15 cellular contexts compared by ENCODE assay signal in genomic region chrX:52896438-52896837, GRCh38. TPM values are rescaled to one million over a fixed set of nuclear protein-coding genes. Genes with fewer than 3 reads are reported as not detected.
A peak's percentile ranks its signal among the peaks of the same experiment; 100 is the strongest.
DNase-seq lines count a peak whose midpoint lies in the region; ATAC-seq lines count a peak whose summit lies in the region.
"Not testable (repeated sequence)": the region's sequence is repeated elsewhere in the genome, so short reads cannot be mapped to it uniquely, and the experiment has no call there.
"Had no signal": no experiment of that assay in that cellular context is flagged by ENCODE, and none has a peak within 500 bp of the region (broad histone marks: within the 10 kb centered on the region; RNA-seq: fewer than 3 reads in every experiment).

No MANE protein-coding gene starts in this region.

- not testable (repeated sequence) for DNase-seq in activated CD8-positive, alpha-beta T cell treated with anti-CD3 and anti-CD28 coated beads, Interleukin-2, amount 10 ng/mL, durations not matched to agents 7 days and 5 days; naive B cell

- not testable (repeated sequence) for H3K36me3 Mint-ChIP-seq in activated CD8-positive, alpha-beta T cell treated with anti-CD3 and anti-CD28 coated beads, Interleukin-2, amount 10 ng/mL, durations not matched to agents 7 days and 5 days (ENCODE audit: low read depth); naive B cell

- ATAC-seq in GM18499 (IDR thresholded peaks at IDR 0.05; ENCODE audit: insufficient read depth, unreplicated experiment): peak; percentile 2
- peak; percentile 22 for ATAC-seq in GM19023 (IDR thresholded peaks at IDR 0.05; ENCODE audit: unreplicated experiment)
- peak; percentile 30 for ATAC-seq in GM21390 (IDR thresholded peaks at IDR 0.05; ENCODE audit: unreplicated experiment)
- peak; percentile 21 for ATAC-seq in HG02610 (IDR thresholded peaks at IDR 0.05; ENCODE audit: unreplicated experiment)
- peak; percentile 19 for ATAC-seq in HG03025 (IDR thresholded peaks at IDR 0.05; ENCODE audit: low FRiP score, unreplicated experiment)
- peak; percentile 12 for ATAC-seq in HG03439 (IDR thresholded peaks at IDR 0.05; ENCODE audit: unreplicated experiment)
- peak; percentile 17 for ATAC-seq in activated CD8-positive, alpha-beta T cell treated with anti-CD3 and anti-CD28 coated beads, Interleukin-2, amount 10 ng/mL, durations not matched to agents 7 days and 5 days
- peak; percentile 27 to 36 for ATAC-seq in naive B cell (ENCODE audit: low read depth in 2 of 2)

- not testable (repeated sequence) for H3K4me3 Mint-ChIP-seq in activated CD8-positive, alpha-beta T cell treated with anti-CD3 and anti-CD28 coated beads, Interleukin-2, amount 10 ng/mL, durations not matched to agents 7 days and 5 days; naive B cell

- not testable (repeated sequence) for H3K27me3 Mint-ChIP-seq in activated CD8-positive, alpha-beta T cell treated with anti-CD3 and anti-CD28 coated beads, Interleukin-2, amount 10 ng/mL, durations not matched to agents 7 days and 5 days (ENCODE audit: low read depth); naive B cell

- CTCF ChIA-PET in activated CD8-positive, alpha-beta T cell treated with anti-CD3 and anti-CD28 coated beads, Interleukin-2, amount 10 ng/mL, durations not matched to agents 7 days and 5 days (lab: Charles Lee): not testable (repeated sequence)

- H3K9me3 Mint-ChIP-seq in activated CD8-positive, alpha-beta T cell treated with anti-CD3 and anti-CD28 coated beads, Interleukin-2, amount 10 ng/mL, durations not matched to agents 7 days and 5 days (ENCODE audit: insufficient read depth); naive B cell: not testable (repeated sequence)

- H3K27ac Mint-ChIP-seq in activated CD8-positive, alpha-beta T cell treated with anti-CD3 and anti-CD28 coated beads, Interleukin-2, amount 10 ng/mL, durations not matched to agents 7 days and 5 days; naive B cell: not testable (repeated sequence)

- H3K4me1 Mint-ChIP-seq in activated CD8-positive, alpha-beta T cell treated with anti-CD3 and anti-CD28 coated beads, Interleukin-2, amount 10 ng/mL, durations not matched to agents 7 days and 5 days (ENCODE audit: low read depth); naive B cell: not testable (repeated sequence)

- POLR2A ChIA-PET in activated CD8-positive, alpha-beta T cell treated with anti-CD3 and anti-CD28 coated beads, Interleukin-2, amount 10 ng/mL, durations not matched to agents 7 days and 5 days (lab: Charles Lee): not testable (repeated sequence)

RNA-seq across cellular contexts. Expression of gene FAM156B, which starts 0.7 kb away (rescaled TPM):
- total RNA-seq in activated CD8-positive, alpha-beta T cell treated with anti-CD3 and anti-CD28 coated beads, Interleukin-2, amount 10 ng/mL, durations not matched to agents 7 days and 5 days: 10 to 100 TPM; 15.4 to 16.3 TPM
- 1 to 10 TPM; 4.8 to 8.3 (median 6.9) TPM for polyA plus RNA-seq in naive B cell (ENCODE audit: low read depth in 6 of 6)

RNA-seq across cellular contexts. Expression of gene XAGE3, which starts 28.6 kb away (rescaled TPM):
- not detected for total RNA-seq in activated CD8-positive, alpha-beta T cell treated with anti-CD3 and anti-CD28 coated beads, Interleukin-2, amount 10 ng/mL, durations not matched to agents 7 days and 5 days
- not detected for polyA plus RNA-seq in naive B cell (ENCODE audit: low read depth in 6 of 6)
- total RNA-seq: activated T-helper 2 cell treated with anti-CD3 and anti-CD28 coated beads, Interferon-gamma antibody, Interleukin-2, Interleukin-4, amounts not matched to agents 10 μg/mL and 5 μg/mL and 100 μg/mL, durations not matched to agents 14 hours and 24 hours and 36 hours; colonic mucosa; K562; left colon; sciatic nerve; thyroid gland had no signal
- polyA plus RNA-seq: CD14-positive monocyte had no signal
